In the genomic region with DNA sequence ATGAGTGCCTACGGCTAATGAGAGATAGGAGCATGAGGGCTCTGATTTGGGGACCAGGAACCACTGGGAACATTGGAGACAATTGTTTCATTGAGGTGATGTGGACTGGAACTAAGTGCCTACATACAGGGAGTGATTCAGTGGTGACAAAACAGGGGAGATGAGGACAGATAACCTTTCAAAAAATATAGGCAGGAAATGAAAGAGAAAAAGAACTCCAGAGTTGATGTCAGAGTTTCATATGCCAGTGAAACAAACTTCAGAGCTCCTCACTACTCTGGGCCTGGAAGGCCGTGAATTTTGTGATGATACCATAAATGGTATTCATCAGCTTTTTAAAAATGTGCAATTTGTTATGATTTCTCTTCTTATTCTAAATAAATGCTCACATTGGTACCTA, we compare ENCODE assay signal across 14 cellular contexts. TPM values are rescaled to one million over a fixed set of nuclear protein-coding genes. Genes with fewer than 3 reads are reported as not detected.
A peak's percentile ranks its signal among the peaks of the same experiment; 100 is the strongest.
DNase-seq lines count a peak whose midpoint lies in the region; ATAC-seq and TF ChIP-seq lines count a peak whose summit lies in the region.
"Had no signal": no experiment of that assay in that cellular context is flagged by ENCODE, and none has a peak within 500 bp of the region (broad histone marks: within the 10 kb centered on the region; RNA-seq: fewer than 3 reads in every experiment).

No MANE protein-coding gene starts in this region.

- intact Hi-C loops in upper lobe of right lung (cut with DNase I) (no loop called here), prostate gland (cut with DNase I) (no loop called here)

- H3K36me3 Mint-ChIP-seq in activated naive CD4-positive, alpha-beta T cell treated with anti-CD3 and anti-CD28 coated beads, Interleukin-2, amount 50 U/mL, for 24 hours = no peaks in the 10 kb centered on the region
- H3K36me3 Mint-ChIP-seq in effector memory CD8-positive, alpha-beta T cell (ENCODE audit: insufficient read depth) = peaks cover 9% of the 10 kb centered on the region

- ATAC-seq in effector memory CD8-positive, alpha-beta T cell (replicated peaks) = no peak
- ATAC-seq in upper lobe of right lung = no peak
- no peak for ATAC-seq in HG03460 (IDR thresholded peaks at IDR 0.05; ENCODE audit: unreplicated experiment)

- no peak for TF ChIP-seq CTCF in Peyer's patch (IDR thresholded peaks at IDR 0.05)
- TF ChIP-seq CTCF in upper lobe of right lung (IDR thresholded peaks at IDR 0.05) = no peak
- TF ChIP-seq CTCF in prostate gland (IDR thresholded peaks at IDR 0.05) = no peak

- peak overlapping the region; percentile 78 for H3K4me3 Mint-ChIP-seq in activated naive CD4-positive, alpha-beta T cell treated with anti-CD3 and anti-CD28 coated beads, Interleukin-2, amount 50 U/mL, for 24 hours
- H3K4me3 Mint-ChIP-seq in effector memory CD8-positive, alpha-beta T cell = peak overlapping the region; percentile 61 to 76

- H3K4me1 ChIP-seq in Peyer's patch (peaks cover 0 to 11% (median 0%) of the 10 kb centered on the region in 4 donors), upper lobe of right lung (no peaks in the 10 kb centered on the region), prostate gland (replicated peaks) (no peaks in the 10 kb centered on the region)
- H3K4me1 ChIP-seq: thyroid gland had no signal

- no peaks in the 10 kb centered on the region for H3K4me1 Mint-ChIP-seq in activated naive CD4-positive, alpha-beta T cell treated with anti-CD3 and anti-CD28 coated beads, Interleukin-2, amount 50 U/mL, for 24 hours
- H3K4me1 Mint-ChIP-seq in effector memory CD8-positive, alpha-beta T cell (ENCODE audit: low read depth in 2 of 2) = peaks cover 44 to 58% of the 10 kb centered on the region in 2 donors

- no peak for TF ChIP-seq POLR2A in Peyer's patch (IDR thresholded peaks at IDR 0.05)
- no peak for TF ChIP-seq POLR2A in prostate gland (IDR thresholded peaks at IDR 0.05)

- H3K9me3 ChIP-seq in Peyer's patch (no peaks in the 10 kb centered on the region), upper lobe of right lung (no peaks in the 10 kb centered on the region), prostate gland (no peaks in the 10 kb centered on the region)
- H3K9me3 ChIP-seq: thyroid gland had no signal

- H3K36me3 ChIP-seq in Peyer's patch (no peaks in the 10 kb centered on the region), upper lobe of right lung (no peaks in the 10 kb centered on the region), prostate gland (no peaks in the 10 kb centered on the region)
- H3K36me3 ChIP-seq: thyroid gland had no signal

- DNase-seq in activated naive CD4-positive, alpha-beta T cell treated with Interleukin-2 at 50 U/mL for 16 hours = no peak
- DNase-seq in Peyer's patch (no peak), upper lobe of right lung (no peak), islet precursor cell (no peak), prostate gland (ENCODE audit: low spot score) (no peak)
- no peak for DNase-seq in effector memory CD8-positive, alpha-beta T cell
- DNase-seq: midbrain, NCI-H526, retina, thyroid gland had no signal

- H3K4me3 ChIP-seq in Peyer's patch (no peak overlapping the region), upper lobe of right lung (no peak overlapping the region), prostate gland (no peak overlapping the region)
- H3K4me3 ChIP-seq: thyroid gland had no signal

- H3K27me3 ChIP-seq in Peyer's patch = no peaks in the 10 kb centered on the region
- H3K27me3 ChIP-seq in upper lobe of right lung = no peaks in the 10 kb centered on the region
- H3K27me3 ChIP-seq in prostate gland (replicated peaks; ENCODE audit: insufficient read depth) = no peaks in the 10 kb centered on the region
- H3K27me3 ChIP-seq: thyroid gland had no signal

- WGBS in prostate gland = 91% methylated on average over 2 of the region's 2 CpGs

- H3K27me3 Mint-ChIP-seq in activated naive CD4-positive, alpha-beta T cell treated with anti-CD3 and anti-CD28 coated beads, Interleukin-2, amount 50 U/mL, for 24 hours = no peaks in the 10 kb centered on the region
- no peaks in the 10 kb centered on the region for H3K27me3 Mint-ChIP-seq in effector memory CD8-positive, alpha-beta T cell

- H3K9me3 Mint-ChIP-seq in activated naive CD4-positive, alpha-beta T cell treated with anti-CD3 and anti-CD28 coated beads, Interleukin-2, amount 50 U/mL, for 24 hours = no peaks in the 10 kb centered on the region
- peaks cover 0 to 6% of the 10 kb centered on the region in 2 donors for H3K9me3 Mint-ChIP-seq in effector memory CD8-positive, alpha-beta T cell

- H3K27ac ChIP-seq in Peyer's patch = peak overlapping the region in 3 of 4 donors; percentile 20 to 72 (median 62)
- H3K27ac ChIP-seq in upper lobe of right lung = peak overlapping the region; percentile 47
- H3K27ac ChIP-seq in prostate gland = no peak overlapping the region
- H3K27ac ChIP-seq: thyroid gland had no signal

- peak overlapping the region; percentile 97 for H3K27ac Mint-ChIP-seq in activated naive CD4-positive, alpha-beta T cell treated with anti-CD3 and anti-CD28 coated beads, Interleukin-2, amount 50 U/mL, for 24 hours
- peak overlapping the region in 1 of 2 donors; percentile 89 for H3K27ac Mint-ChIP-seq in effector memory CD8-positive, alpha-beta T cell

RNA-seq across cellular contexts. Expression of a gene that starts 39.3 kb away (rescaled TPM):
- total RNA-seq in Peyer's patch (1 to 10 TPM in 1 of 4 donors, under 1 TPM in 1, not detected in 2; 0.35 to 1.5 TPM), upper lobe of right lung (1.3 TPM), prostate gland (not detected)
- total RNA-seq: astrocyte, epithelial cell of proximal tubule had no signal

Comparison
In these comparisons a context has a peak if more than half of its experiments do, and no peak if none do; other contexts are left out.
1. H3K27ac ChIP-seq: peak in Peyer's patch (3 of 4) and upper lobe of right lung (single experiment); none in prostate gland (0 of 2).